In genomic region chr4:16126714-16127113, GRCh38 we compare ENCODE assay signal across 26 cellular contexts. TPM values are rescaled to one million over a fixed set of nuclear protein-coding genes. Genes with fewer than 3 reads are reported as not detected.
"Had no signal": no experiment of that assay in that cellular context is flagged by ENCODE, and none has a peak within 500 bp of the region (broad histone marks: within the 10 kb centered on the region; RNA-seq: fewer than 3 reads in every experiment).

No MANE protein-coding gene starts in this region.

- ATAC-seq: naive thymus-derived CD8-positive, alpha-beta T cell; pancreas; sciatic nerve had no signal

- H3K27me3 ChIP-seq: adrenal gland, ascending aorta, esophagus muscularis mucosa, heart right ventricle, pancreas, uterus had no signal

- H3K36me3 ChIP-seq: adrenal gland, ascending aorta, esophagus muscularis mucosa, heart right ventricle, pancreas, prostate gland, uterus had no signal

- H3K9me3 ChIP-seq: adrenal gland, ascending aorta, esophagus muscularis mucosa, heart right ventricle, pancreas, prostate gland, uterus had no signal

- H3K4me1 ChIP-seq: adrenal gland, ascending aorta, pancreas, prostate gland, uterus had no signal

- H3K27ac ChIP-seq: adrenal gland, ascending aorta, esophagus muscularis mucosa, pancreas, prostate gland, skin epidermis, uterus had no signal

- H3K4me3 ChIP-seq: adrenal gland, ascending aorta, esophagus muscularis mucosa, heart right ventricle, pancreas, prostate gland, skin epidermis, uterus had no signal

- FAIRE-seq: pancreas had no signal

- DNase-seq: activated CD4-positive, alpha-beta memory T cell treated with anti-CD3 and anti-CD28 coated beads for 36 hours; activated CD4-positive, alpha-beta T cell treated with anti-CD3 and anti-CD28 coated beads, Interleukin-2, amount 10 ng/mL, durations not matched to agents 24 days and 14 days; activated CD4-positive, CD25-positive, alpha-beta regulatory T cell treated with anti-CD3 and anti-CD28 coated beads, Interleukin-2, amount 50 U/mL, for 72 hours; activated CD8-positive, alpha-beta memory T cell treated with anti-CD3 and anti-CD28 coated beads, Interleukin-2, amount 50 U/mL, for 4 hours; activated effector memory CD4-positive, alpha-beta T cell treated with anti-CD3 and anti-CD28 coated beads, Interleukin-2, amount 50 U/mL, for 16 hours; activated naive CD4-positive, alpha-beta T cell treated with anti-CD3 and anti-CD28 coated beads for 36 hours; activated naive CD8-positive, alpha-beta T cell treated with anti-CD3 and anti-CD28 coated beads for 36 hours; activated T-cell treated with anti-CD3 and anti-CD28 coated beads, Interleukin-2, amount 50 U/mL, for 1 hour; adrenal gland; caudate nucleus; foreskin melanocyte; heart right ventricle; mesenchymal stem cell; naive thymus-derived CD8-positive, alpha-beta T cell; nucleus accumbens; pancreas; retina; stimulated activated CD4-positive, alpha-beta T cell treated with anti-CD3 and anti-CD28 coated beads, Interleukin-12 subunit alpha, Interleukin-12 subunit beta, amount 100 ng/mL, for 4 hours; stimulated activated CD4-positive, alpha-beta T cell treated with anti-CD3 and anti-CD28 coated beads, Interleukin-4, amount 100 ng/mL, for 1 hour; uterus had no signal

RNA-seq across cellular contexts. Expression of gene PROM1, which starts 42.9 kb away (rescaled TPM):
- total RNA-seq: activated CD4-positive, alpha-beta memory T cell treated with anti-CD3 and anti-CD28 coated beads for 36 hours; activated CD4-positive, alpha-beta T cell treated with anti-CD3 and anti-CD28 coated beads, Interleukin-2, amount 10 ng/mL, durations not matched to agents 24 days and 14 days; activated T-helper 1 cell treated with anti-CD3 and anti-CD28 coated beads, Interleukin-12 subunit alpha, Interleukin-12 subunit beta, Interleukin-2, Interleukin-4 antibody, amounts not matched to agents 30 ng/mL and 10 ng/mL and 1 ng/mL, durations not matched to agents 14 hours and 24 hours and 36 hours; naive thymus-derived CD8-positive, alpha-beta T cell had no signal
- polyA plus RNA-seq: naive thymus-derived CD8-positive, alpha-beta T cell had no signal
